Comparison of ENCODE assay signal across 21 cellular contexts in the genomic region with DNA sequence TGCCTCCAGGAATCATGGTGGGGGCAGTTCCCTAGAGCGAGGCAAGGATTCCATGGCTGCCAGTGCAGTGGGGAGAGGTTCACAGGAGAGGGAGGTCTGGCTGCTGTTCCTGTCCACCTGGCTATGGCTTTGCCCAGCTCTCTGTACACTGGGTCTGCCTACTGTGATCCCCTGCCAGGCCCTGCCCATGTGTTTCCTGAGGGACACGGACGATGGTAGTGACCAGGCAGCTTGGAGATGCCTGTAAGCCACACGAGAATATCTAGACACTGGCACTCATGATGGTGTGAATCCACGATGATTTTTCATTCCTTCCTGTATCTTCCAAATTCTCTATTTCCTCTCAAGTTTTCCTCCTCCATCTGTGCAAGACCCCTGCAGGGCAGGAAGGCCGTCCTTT. TPM values are rescaled to one million over a fixed set of nuclear protein-coding genes. Genes with fewer than 3 reads are reported as not detected.
DNase-seq lines count a peak whose midpoint lies in the region; ATAC-seq, FAIRE-seq and TF ChIP-seq lines count a peak whose summit lies in the region.
"Had no signal": no experiment of that assay in that cellular context is flagged by ENCODE, and none has a peak within 500 bp of the region (broad histone marks: within the 10 kb centered on the region; RNA-seq: fewer than 3 reads in every experiment).

No MANE protein-coding gene starts in this region.

- DNase-seq in IMR-90: no peak
- no peak for DNase-seq in GM12878 (ENCODE audit: low read depth, low spot score)
- DNase-seq in neuronal stem cell (ENCODE audit: low spot score): no peak
- no peak for DNase-seq in amygdala (lab: John Stamatoyannopoulos, UW)
- no peak for DNase-seq in islet precursor cell
- no peak for DNase-seq in dedifferentiated amniotic fluid mesenchymal stem cell (ENCODE audit: extremely low spot score)
- DNase-seq: ACHN; BE2C; CD4-positive, alpha-beta T cell; DMS153; DMS79; GDM1; HFFc6; KG1 had no signal

- 71% methylated on average over 3 of the region's 6 CpGs; no CpG with 5 or more reads in 1 of the 2 experiments for WGBS in IMR-90 (ENCODE audit: extremely low coverage in 2 of 2, insufficient read length in 1 of 2), 2 experiments
- 18% methylated on average over 6 of the region's 6 CpGs for WGBS in GM12878 (ENCODE audit: insufficient coverage, insufficient replicate concordance, low lambda C conversion rate, missing lambda C conversion rate)
- WGBS in neuronal stem cell (ENCODE audit: extremely low coverage in 2 of 2, insufficient read length in 2 of 2, insufficient replicate concordance in 1 of 2), 2 donors: no CpG with 5 or more reads among the region's 6 CpGs

- RAD21 ChIA-PET in GM12878 (lab: Charles Lee; ENCODE audit: unreplicated experiment): no interaction called here

- H3K27ac ChIP-seq in IMR-90 (ENCODE audit: insufficient read depth, low read length) (no peak overlapping the region), GM12878 (ENCODE audit: control insufficient read depth, insufficient read depth) (no peak overlapping the region), neuronal stem cell (replicated peaks; ENCODE audit: low read length) (no peak overlapping the region)

- H3K36me3 ChIP-seq in IMR-90 (ENCODE audit: control insufficient read depth, insufficient read depth, low read length) (no peaks in the 10 kb centered on the region), GM12878 (ENCODE audit: control insufficient read depth in 2 of 2, insufficient read depth in 2 of 2, low read length in 1 of 2) (no peaks in the 10 kb centered on the region), neuronal stem cell (replicated peaks in 1 of 2; ENCODE audit: control insufficient read depth in 2 of 2, insufficient read depth in 2 of 2, low read length in 2 of 2) (peaks cover 0 to 2% of the 10 kb centered on the region in 2 donors)
- H3K36me3 ChIP-seq: BE2C, HAP-1 had no signal

- POLR2A ChIA-PET in IMR-90 (lab: Charles Lee; ENCODE audit: unreplicated experiment) (no interaction called here), GM12878 (lab: Charles Lee) (no interaction called here)

- H2BK15ac ChIP-seq in IMR-90 (ENCODE audit: low read depth, low read length) (no peak overlapping the region), neuronal stem cell (ENCODE audit: low read length) (no peak overlapping the region)

- H3K4me3 ChIP-seq in IMR-90 (ENCODE audit: insufficient read depth, low read depth, low read length) (no peak overlapping the region), GM12878 (no peak overlapping the region), neuronal stem cell (ENCODE audit: low read length in 2 of 2) (peak overlapping the region in 1 of 2 donors; percentile 66)
- H3K4me3 ChIP-seq: HAP-1 had no signal

- H2BK12ac ChIP-seq in neuronal stem cell (ENCODE audit: low read length): no peak overlapping the region

- no peak for TF ChIP-seq EP300 in GM12878 (IDR thresholded peaks at IDR 0.05; ENCODE audit: borderline replicate concordance in 1 of 2, control insufficient read depth in 1 of 2, low read depth in 2 of 2, low read length in 2 of 2)

- H3K9me1 ChIP-seq in IMR-90 (ENCODE audit: insufficient read depth, low read length): no peaks in the 10 kb centered on the region

- in situ Hi-C loops in IMR-90 (cut with MboI; ENCODE audit: low sequenced_read_pairs) (no loop called here), GM12878 (cut with MboI) (no loop called here)

- no peak overlapping the region for H2AK9ac ChIP-seq in IMR-90 (replicated peaks; ENCODE audit: low read depth, low read length, poor library complexity)

- H3K79me1 ChIP-seq in IMR-90 (ENCODE audit: low read depth in 1 of 2, low read length in 2 of 2): no peaks in the 10 kb centered on the region
- H3K79me1 ChIP-seq in neuronal stem cell (ENCODE audit: low read depth, low read length): peaks cover 2% of the 10 kb centered on the region

- H2AK5ac ChIP-seq in IMR-90 (ENCODE audit: low read depth, low read length) (no peak overlapping the region), neuronal stem cell (ENCODE audit: low read depth, low read length) (peak overlapping the region; percentile 84)

- SMC1A ChIA-PET in GM12878 (lab: Charles Lee; ENCODE audit: uncharacterized antibody, unreplicated experiment): no interaction called here

- H3K56ac ChIP-seq in IMR-90 (ENCODE audit: extremely low read depth, insufficient read depth, low read length): no peak overlapping the region

- H2BK5ac ChIP-seq in IMR-90 (ENCODE audit: low read depth, low read length, poor library complexity, severe bottlenecking): no peak overlapping the region
- peak overlapping the region; percentile 39 for H2BK5ac ChIP-seq in neuronal stem cell (ENCODE audit: low read length)

- peaks cover 37% of the 10 kb centered on the region for H3K27me3 ChIP-seq in IMR-90 (ENCODE audit: control insufficient read depth, insufficient read depth, low read length)
- no peaks in the 10 kb centered on the region for H3K27me3 ChIP-seq in GM12878 (replicated peaks in 1 of 2; ENCODE audit: control insufficient read depth in 2 of 2, insufficient read depth in 2 of 2, low read length in 1 of 2)
- peaks cover 0 to 24% (median 0%) of the 10 kb centered on the region in 3 experiments for H3K27me3 ChIP-seq in neuronal stem cell (ENCODE audit: control insufficient read depth in 3 of 3, insufficient read depth in 3 of 3, low read depth in 1 of 3, low read length in 3 of 3)

- TF ChIP-seq POLR2A in IMR-90 (IDR thresholded peaks at IDR 0.05; ENCODE audit: low read depth, low read length): no peak
- no peak for TF ChIP-seq POLR2A in GM12878 (IDR thresholded peaks at IDR 0.05; ENCODE audit: low read depth, low read length)

- no peak overlapping the region for H4K5ac ChIP-seq in IMR-90 (ENCODE audit: low read depth, low read length)

- no peak overlapping the region for H2BK20ac ChIP-seq in IMR-90 (ENCODE audit: low read depth, low read length)

- H3K79me2 ChIP-seq in GM12878 (ENCODE audit: control insufficient read depth, insufficient read depth, low read length): no peaks in the 10 kb centered on the region

- dilution Hi-C loops in IMR-90 (cut with HindIII; ENCODE audit: low sequenced_read_pairs, unreplicated experiment): no loop called here

- no peak overlapping the region for H2BK120ac ChIP-seq in IMR-90 (ENCODE audit: low read depth, low read length)
- H2BK120ac ChIP-seq in neuronal stem cell (ENCODE audit: low read depth, low read length): no peak overlapping the region

- H3K23ac ChIP-seq in IMR-90 (ENCODE audit: low read depth, low read length): no peak overlapping the region
- no peak overlapping the region for H3K23ac ChIP-seq in neuronal stem cell (ENCODE audit: low read depth, low read length, poor library complexity)

- H4K20me1 ChIP-seq in IMR-90 (ENCODE audit: insufficient read depth, low read length) (no peaks in the 10 kb centered on the region), GM12878 (ENCODE audit: control insufficient read depth, insufficient read depth) (no peaks in the 10 kb centered on the region)

- H4K8ac ChIP-seq in IMR-90 (ENCODE audit: low read depth in 2 of 2, low read length in 2 of 2) (no peak overlapping the region), neuronal stem cell (ENCODE audit: low read depth, low read length) (no peak overlapping the region)

- no peak for TF ChIP-seq RAD21 in IMR-90 (IDR thresholded peaks at IDR 0.05; ENCODE audit: low read length)
- TF ChIP-seq RAD21 in GM12878 (IDR thresholded peaks at IDR 0.05; ENCODE audit: insufficient read depth, low read depth, low read length): no peak

- FAIRE-seq in GM12878 (lab: Jason Lieb, UNC): no peak
- FAIRE-seq: A204.1, HTR-8/SVneo had no signal

- H3K9ac ChIP-seq in IMR-90 (ENCODE audit: low read depth, low read length) (no peak overlapping the region), GM12878 (ENCODE audit: control insufficient read depth, insufficient read depth, low read length) (no peak overlapping the region), neuronal stem cell (ENCODE audit: low read depth, low read length, poor library complexity) (no peak overlapping the region)

- TF ChIP-seq CTCF in IMR-90 (conservative IDR thresholded peaks at IDR 0.05; ENCODE audit: low read depth, low read length) (no peak), GM12878 (IDR thresholded peaks at IDR 0.05 in 2 of 3, conservative IDR thresholded peaks at IDR 0.05 in 1 of 3; ENCODE audit: control insufficient read depth in 2 of 3, extremely low read depth in 1 of 3, insufficient read depth in 1 of 3, low read depth in 3 of 3, low read length in 3 of 3) (no peak)

- CTCF ChIA-PET in IMR-90 (lab: Yijun Ruan, JAX) (no interaction called here), GM12878 (lab: Yijun Ruan, JAX) (no interaction called here)

- H3K14ac ChIP-seq in IMR-90 (replicated peaks; ENCODE audit: low read depth, low read length) (no peak overlapping the region), neuronal stem cell (ENCODE audit: low read length) (peak overlapping the region; percentile 71)

- H3K9me3 ChIP-seq in IMR-90 (ENCODE audit: control insufficient read depth, insufficient read depth, low read length): peaks cover 21% of the 10 kb centered on the region
- peaks cover 4% of the 10 kb centered on the region; the same call in 1 of the 3 replicates for H3K9me3 ChIP-seq in GM12878 (replicated peaks; ENCODE audit: control insufficient read depth, insufficient read depth, low read length)
- H3K9me3 ChIP-seq in neuronal stem cell (replicated peaks in 1 of 2; ENCODE audit: control insufficient read depth in 2 of 2, insufficient read depth in 1 of 2, low read depth in 1 of 2, low read length in 2 of 2): peaks cover 12 to 14% of the 10 kb centered on the region in 2 donors

- H3K18ac ChIP-seq in IMR-90 (ENCODE audit: low read depth, low read length) (no peak overlapping the region), neuronal stem cell (ENCODE audit: low read length) (peak overlapping the region; percentile 64)

- no peak for ATAC-seq in IMR-90 (ENCODE audit: low read depth)
- ATAC-seq in GM12878: no peak
- no peak for ATAC-seq in GM19463 (IDR thresholded peaks at IDR 0.05; ENCODE audit: unreplicated experiment)

- H3K4me1 ChIP-seq in IMR-90 (ENCODE audit: control insufficient read depth, insufficient read depth, low read length) (no peaks in the 10 kb centered on the region), GM12878 (ENCODE audit: control insufficient read depth, insufficient read depth, low read length) (no peaks in the 10 kb centered on the region), neuronal stem cell (ENCODE audit: control insufficient read depth in 2 of 2, insufficient read depth in 1 of 2, low read depth in 1 of 2, low read length in 2 of 2) (peaks cover 9 to 10% of the 10 kb centered on the region in 2 donors)
- H3K4me1 ChIP-seq: BE2C, HAP-1 had no signal

- H3K4me2 ChIP-seq in IMR-90 (ENCODE audit: low read depth, low read length) (no peak overlapping the region), GM12878 (ENCODE audit: control insufficient read depth, insufficient read depth) (no peak overlapping the region), neuronal stem cell (ENCODE audit: insufficient read depth, low read length, poor library complexity, severe bottlenecking) (no peak overlapping the region)

- BruUV-seq in IMR-90 (replicated peaks; lab: Mats Ljungman, UMichigan): no TSS peak
- BruUV-seq in GM12878 (replicated peaks; lab: Mats Ljungman, UMichigan): no TSS peak

- H4K91ac ChIP-seq in IMR-90 (ENCODE audit: insufficient read depth, low read depth, low read length): no peak overlapping the region
- H4K91ac ChIP-seq in neuronal stem cell (ENCODE audit: low read depth, low read length, poor library complexity): peak overlapping the region; percentile 79

- intact Hi-C loops in IMR-90 (cut with micrococcal nuclease): no loop called here
- intact Hi-C loops in GM12878 (cut with micrococcal nuclease; ENCODE audit: unreplicated experiment): no loop called here

- peak overlapping the region; percentile 63 for H2AFZ ChIP-seq in IMR-90 (replicated peaks; ENCODE audit: low read length, poor library complexity)
- H2AFZ ChIP-seq in GM12878 (ENCODE audit: control insufficient read depth, low read depth, low read length): no peak overlapping the region
- H2AFZ ChIP-seq in neuronal stem cell (ENCODE audit: low read length): no peak overlapping the region

- no peak overlapping the region for H3K4ac ChIP-seq in IMR-90 (ENCODE audit: low read depth, low read length)
- H3K4ac ChIP-seq in neuronal stem cell (ENCODE audit: low read length): no peak overlapping the region

RNA-seq across cellular contexts. Expression of a gene that starts 11.1 kb away (rescaled TPM):
- total RNA-seq in IMR-90 (2012; rRNA removed) (not detected in 2 replicates), GM12878 (2014; rRNA removed) (not detected in 2 replicates), GM12878 (2014; rRNA removed; fragmentation: Illumina TruSeq; extraction: Trizol) (not detected in 2 replicates), GM12878 (2021) (not detected in 2 replicates)
- polyA plus RNA-seq in IMR-90 (2012; rRNA removed) (not detected in 2 replicates), GM12878 (2011; rRNA removed) (not detected in 2 replicates), GM12878 (2014; fragmentation: Illumina TruSeq; extraction: Trizol) (not detected in 2 replicates), GM12878 (2014; fragmentation: Nextera tagmentation; extraction: Ambion mirVana) (not detected), GM12878 (2014; rRNA removed) (not detected in 2 replicates), GM12878 (2016; fragmentation: Nextera tagmentation; extraction: Ambion mirVana) (not detected)
- polyA plus RNA-seq in IMR-90 (2012; cell fraction: cytosol; rRNA removed): not detected in 2 replicates
- polyA plus RNA-seq in IMR-90 (2012; cell fraction: nucleus; rRNA removed; ENCODE audit: low replicate concordance): not detected in 2 replicates
- total RNA-seq in GM12878 (2013; cell fraction: nucleolus; rRNA removed): not detected in 2 replicates
- not detected for polyA plus RNA-seq in GM12878 (2011; ENCODE audit: low read depth)
- polyA plus RNA-seq in GM12878 (2011; cell fraction: cytosol; rRNA removed): not detected in 2 replicates
- not detected in 2 replicates for polyA plus RNA-seq in GM12878 (2011; cell fraction: nucleus; rRNA removed)
- not detected in 2 replicates for polyA plus RNA-seq in GM12878 (2012)
- polyA minus RNA-seq in GM12878 (2011; rRNA and poly(A)+ RNA removed): not detected in 2 replicates
- polyA minus RNA-seq in GM12878 (2011; cell fraction: cytosol; rRNA and poly(A)+ RNA removed): not detected in 2 replicates
- not detected in 2 replicates for polyA minus RNA-seq in GM12878 (2011; cell fraction: nucleus; rRNA and poly(A)+ RNA removed)
- not detected for polyA plus RNA-seq in neuronal stem cell (2013, experiment 1 of 2)
- not detected for polyA plus RNA-seq in neuronal stem cell (2013, experiment 2 of 2)
- total RNA-seq: CD4-positive, alpha-beta T cell; Daoy; H4; HFFc6 had no signal
- polyA plus RNA-seq: IgD-negative memory B cell had no signal

RNA-seq across cellular contexts. Expression of a gene that starts 12.4 kb away (rescaled TPM):
- total RNA-seq in IMR-90 (2012; rRNA removed): not detected in 2 replicates
- polyA plus RNA-seq in IMR-90 (2012; rRNA removed): not detected in 2 replicates
- not detected in 2 replicates for polyA plus RNA-seq in IMR-90 (2012; cell fraction: cytosol; rRNA removed)
- polyA plus RNA-seq in IMR-90 (2012; cell fraction: nucleus; rRNA removed; ENCODE audit: low replicate concordance): not detected in 2 replicates
- not detected in 2 replicates for total RNA-seq in GM12878 (2013; cell fraction: nucleolus; rRNA removed)
- total RNA-seq in GM12878 (2014; rRNA removed): not detected in 2 replicates
- not detected in 2 replicates for total RNA-seq in GM12878 (2014; rRNA removed; fragmentation: Illumina TruSeq; extraction: Trizol)
- not detected in 2 replicates for total RNA-seq in GM12878 (2021)
- not detected for polyA plus RNA-seq in GM12878 (2011; ENCODE audit: low read depth)
- polyA plus RNA-seq in GM12878 (2011; rRNA removed): not detected in 2 replicates
- not detected in 2 replicates for polyA plus RNA-seq in GM12878 (2011; cell fraction: cytosol; rRNA removed)
- not detected in 2 replicates for polyA plus RNA-seq in GM12878 (2011; cell fraction: nucleus; rRNA removed)
- 0.15 TPM in 1 of 2 replicates, not detected in the other for polyA plus RNA-seq in GM12878 (2012)
- not detected in 2 replicates for polyA plus RNA-seq in GM12878 (2014; fragmentation: Illumina TruSeq; extraction: Trizol)
- not detected for polyA plus RNA-seq in GM12878 (2014; fragmentation: Nextera tagmentation; extraction: Ambion mirVana)
- not detected in 2 replicates for polyA plus RNA-seq in GM12878 (2014; rRNA removed)
- polyA plus RNA-seq in GM12878 (2016; fragmentation: Nextera tagmentation; extraction: Ambion mirVana): not detected
- not detected in 2 replicates for polyA minus RNA-seq in GM12878 (2011; rRNA and poly(A)+ RNA removed)
- not detected in 2 replicates for polyA minus RNA-seq in GM12878 (2011; cell fraction: cytosol; rRNA and poly(A)+ RNA removed)
- not detected in 2 replicates for polyA minus RNA-seq in GM12878 (2011; cell fraction: nucleus; rRNA and poly(A)+ RNA removed)
- polyA plus RNA-seq in neuronal stem cell (2013, experiment 1 of 2): not detected
- polyA plus RNA-seq in neuronal stem cell (2013, experiment 2 of 2): not detected
- total RNA-seq: CD4-positive, alpha-beta T cell; Daoy; H4; HFFc6 had no signal
- polyA plus RNA-seq: IgD-negative memory B cell had no signal
